In the genomic region with DNA sequence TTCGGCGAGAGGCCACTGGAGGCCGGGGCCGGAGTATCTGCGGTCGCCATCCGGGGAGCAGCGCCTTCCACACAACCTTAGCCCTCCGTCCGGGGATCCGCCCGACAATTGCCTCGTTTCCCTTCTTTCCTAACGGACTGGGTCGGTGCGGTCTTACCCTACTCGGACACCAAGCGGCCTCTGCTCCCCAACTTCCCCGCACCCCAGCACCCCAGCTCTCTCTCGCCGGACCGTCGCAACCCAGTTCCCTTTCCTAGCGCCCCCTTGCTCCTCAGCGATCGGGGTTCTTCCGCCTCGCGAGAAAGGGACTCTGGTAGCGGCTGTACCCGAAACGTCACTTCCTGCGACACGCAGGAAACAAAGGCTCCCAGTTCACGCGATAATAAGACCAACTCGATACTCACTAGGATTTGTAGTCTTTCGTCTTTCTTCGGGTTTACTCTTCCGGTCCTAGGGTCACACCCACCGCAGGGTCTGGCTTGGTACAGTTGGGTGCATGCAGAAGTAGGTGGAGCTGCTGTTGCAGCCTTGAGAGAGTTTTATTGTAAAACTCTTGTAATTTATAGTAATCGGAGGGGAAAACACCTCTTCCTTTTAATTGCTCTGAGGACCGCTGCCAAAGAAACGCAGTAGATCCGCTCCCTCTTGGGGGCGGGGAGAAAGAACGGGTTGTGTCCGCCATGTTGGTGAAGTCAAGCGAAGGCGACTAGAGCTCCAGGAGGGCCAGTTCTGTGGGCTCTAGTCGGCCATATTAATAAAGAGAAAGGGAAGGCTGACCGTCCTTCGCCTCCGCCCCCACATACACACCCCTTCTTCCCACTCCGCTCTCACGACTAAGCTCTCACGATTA, we compare ENCODE assay signal across 8 cellular contexts. TPM values are rescaled to one million over a fixed set of nuclear protein-coding genes. Genes with fewer than 3 reads are reported as not detected.
A peak's percentile ranks its signal among the peaks of the same experiment; 100 is the strongest.
DNase-seq lines count a peak whose midpoint lies in the region; ATAC-seq, FAIRE-seq and TF ChIP-seq lines count a peak whose summit lies in the region.

A gene (plus strand): TSS at position 741 of the 850 bp plus-strand sequence. CDS start 209 bp downstream, outside the sequence.
A gene with protein sequence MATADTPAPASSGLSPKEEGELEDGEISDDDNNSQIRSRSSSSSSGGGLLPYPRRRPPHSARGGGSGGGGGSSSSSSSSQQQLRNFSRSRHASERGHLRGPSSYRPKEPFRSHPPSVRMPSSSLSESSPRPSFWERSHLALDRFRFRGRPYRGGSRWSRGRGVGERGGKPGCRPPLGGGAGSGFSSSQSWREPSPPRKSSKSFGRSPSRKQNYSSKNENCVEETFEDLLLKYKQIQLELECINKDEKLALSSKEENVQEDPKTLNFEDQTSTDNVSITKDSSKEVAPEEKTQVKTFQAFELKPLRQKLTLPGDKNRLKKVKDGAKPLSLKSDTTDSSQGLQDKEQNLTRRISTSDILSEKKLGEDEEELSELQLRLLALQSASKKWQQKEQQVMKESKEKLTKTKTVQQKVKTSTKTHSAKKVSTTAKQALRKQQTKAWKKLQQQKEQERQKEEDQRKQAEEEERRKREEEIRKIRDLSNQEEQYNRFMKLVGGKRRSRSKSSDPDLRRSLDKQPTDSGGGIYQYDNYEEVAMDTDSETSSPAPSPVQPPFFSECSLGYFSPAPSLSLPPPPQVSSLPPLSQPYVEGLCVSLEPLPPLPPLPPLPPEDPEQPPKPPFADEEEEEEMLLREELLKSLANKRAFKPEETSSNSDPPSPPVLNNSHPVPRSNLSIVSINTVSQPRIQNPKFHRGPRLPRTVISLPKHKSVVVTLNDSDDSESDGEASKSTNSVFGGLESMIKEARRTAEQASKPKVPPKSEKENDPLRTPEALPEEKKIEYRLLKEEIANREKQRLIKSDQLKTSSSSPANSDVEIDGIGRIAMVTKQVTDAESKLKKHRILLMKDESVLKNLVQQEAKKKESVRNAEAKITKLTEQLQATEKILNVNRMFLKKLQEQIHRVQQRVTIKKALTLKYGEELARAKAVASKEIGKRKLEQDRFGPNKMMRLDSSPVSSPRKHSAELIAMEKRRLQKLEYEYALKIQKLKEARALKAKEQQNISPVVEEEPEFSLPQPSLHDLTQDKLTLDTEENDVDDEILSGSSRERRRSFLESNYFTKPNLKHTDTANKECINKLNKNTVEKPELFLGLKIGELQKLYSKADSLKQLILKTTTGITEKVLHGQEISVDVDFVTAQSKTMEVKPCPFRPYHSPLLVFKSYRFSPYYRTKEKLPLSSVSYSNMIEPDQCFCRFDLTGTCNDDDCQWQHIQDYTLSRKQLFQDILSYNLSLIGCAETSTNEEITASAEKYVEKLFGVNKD (N-terminal part only) (minus strand): TSS at position 288 of the 850 bp plus-strand sequence. CDS start 238 bp downstream, at position 50.

- H3K27me3 ChIP-seq in BLaER1, result no peaks in the 10 kb centered on the region
- no peaks in the 10 kb centered on the region for H3K27me3 ChIP-seq in colonic mucosa

- H4K20me1 ChIP-seq in BLaER1, result peaks cover 39% of the 10 kb centered on the region

- peak within 1 kb of the TSS; percentile 90 for H3K4me2 ChIP-seq in BLaER1

- intact Hi-C loops in colonic mucosa (cut with DNase I) (loop anchor here (10.0 kb wide), 1 partner anchor 91 kb away; a partner anchor contains a TSS), left colon (cut with DNase I, micrococcal nuclease) (no loop called here)

- H3K9ac ChIP-seq in BLaER1 (peak within 1 kb of the TSS; percentile 95), colonic mucosa (ENCODE audit: low read depth in 2 of 2, low read length in 2 of 2) (peak within 1 kb of the TSS; percentile 88 to 93)

- peaks cover 16% of the 10 kb centered on the region for H3K36me3 ChIP-seq in BLaER1
- no peaks in the 10 kb centered on the region for H3K36me3 ChIP-seq in colonic mucosa

- no peaks in the 10 kb centered on the region for H3K9me3 ChIP-seq in BLaER1
- H3K9me3 ChIP-seq in colonic mucosa, result no peaks in the 10 kb centered on the region

- peaks cover 30% of the 10 kb centered on the region for H3K4me1 ChIP-seq in BLaER1
- H3K4me1 ChIP-seq in colonic mucosa, result peaks cover 22% of the 10 kb centered on the region

- H3K4me3 ChIP-seq in BLaER1 (peak within 1 kb of the TSS; percentile 93), colonic mucosa (peak within 1 kb of the TSS; percentile 82)

- H3K27ac ChIP-seq in BLaER1 (peak within 1 kb of the TSS; percentile 86), colonic mucosa (peak within 1 kb of the TSS; percentile 100)

- peak; percentile 99 for FAIRE-seq in GM19239 (lab: Jason Lieb, UNC)

- DNase-seq in GM19239 (ENCODE audit: insufficient read length, low spot score), result peak; percentile 54
- peak; percentile 96 to 98 for DNase-seq in NCI-H524 (lab: John Stamatoyannopoulos, UW)
- peak; percentile 90 for DNase-seq in activated CD4-positive, alpha-beta T cell treated with anti-CD3 and anti-CD28 coated beads for 48 hours
- DNase-seq in colonic mucosa, result peak; percentile 97
- DNase-seq in left colon, result peak; percentile 93 to 97
- DNase-seq in stimulated activated CD4-positive, alpha-beta T cell treated with anti-CD3 and anti-CD28 coated beads, Interleukin-1b, Interleukin-23, amount 100 ng/mL, for 48 hours, result peak; percentile 92

- ATAC-seq in HG03457 (IDR thresholded peaks at IDR 0.05; ENCODE audit: unreplicated experiment) (peak; percentile 87), left colon (peak; percentile 85)

- TF ChIP-seq CTCF in colonic mucosa (IDR thresholded peaks at IDR 0.05), result no peak

RNA-seq across cellular contexts. Expression of the first gene that starts in this region (rescaled TPM):
- total RNA-seq in colonic mucosa, result 1 to 10 TPM; 3.8 to 6.0 TPM
- total RNA-seq in left colon, result 1 to 10 TPM; 2.1 to 3.5 TPM

RNA-seq across cellular contexts. Expression of the second gene that starts in this region (rescaled TPM):
- total RNA-seq in colonic mucosa (10 to 100 TPM; 37.8 to 38.8 TPM), left colon (10 to 100 TPM; 41.3 to 42.1 TPM)

Comparison
In these comparisons a context has a peak if more than half of its experiments do, and no peak if none do; other contexts are left out.
1. Peak in every context shown above with its lines: DNase-seq, ATAC-seq, H3K4me3 ChIP-seq and H3K27ac ChIP-seq.